8 cellular contexts compared by ENCODE assay signal in the genomic region with DNA sequence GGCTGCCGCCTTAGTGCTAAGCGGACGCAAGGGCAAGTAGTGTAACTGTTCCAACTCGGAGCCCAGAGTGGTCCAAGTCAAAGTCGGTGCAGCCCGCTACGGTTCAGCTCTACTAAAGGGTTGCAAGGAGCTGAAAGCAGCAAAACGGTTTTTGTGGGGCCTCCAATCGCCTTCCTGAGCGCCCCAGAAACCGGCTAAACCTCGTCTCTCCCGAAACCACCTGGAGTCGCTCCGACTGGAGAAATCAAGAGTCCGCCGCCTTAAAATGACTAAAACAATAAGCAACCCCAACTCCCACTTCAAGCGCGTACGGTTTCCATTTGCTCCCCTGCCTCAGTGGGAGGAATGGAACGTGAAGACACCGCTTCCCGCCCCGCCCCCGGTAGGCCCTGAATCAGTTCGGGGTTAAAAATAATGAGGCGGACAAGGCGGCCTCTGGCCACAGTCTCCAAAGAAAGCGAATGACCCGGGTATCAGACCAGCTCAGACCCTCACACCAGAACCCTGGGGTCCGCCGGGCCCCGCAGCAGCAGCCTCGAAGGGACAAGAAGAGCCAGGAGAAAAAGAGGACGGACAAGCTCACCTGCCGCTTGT. TPM values are rescaled to one million over a fixed set of nuclear protein-coding genes. Genes with fewer than 3 reads are reported as not detected.
A peak's percentile ranks its signal among the peaks of the same experiment; 100 is the strongest.
DNase-seq lines count a peak whose midpoint lies in the region; ATAC-seq and TF ChIP-seq lines count a peak whose summit lies in the region.

No MANE protein-coding gene starts in this region.

- peak overlapping the region; percentile 93 for H3K9ac ChIP-seq in GM23248

- H3K79me2 ChIP-seq in GM23248 (ENCODE audit: insufficient read depth), result peaks cover 63% of the 10 kb centered on the region

- H3K27me3 ChIP-seq in GM23248 (replicated peaks; ENCODE audit: insufficient read depth) (no peaks in the 10 kb centered on the region), spleen (replicated peaks in 1 of 7) (no peaks in the 10 kb centered on the region)

- H3F3A ChIP-seq in GM23248 (ENCODE audit: insufficient read depth), result peaks cover 27% of the 10 kb centered on the region

- H3K4me3 ChIP-seq in GM23248, result peak overlapping the region; percentile 93
- peak overlapping the region; percentile 77 for H3K4me3 ChIP-seq in astrocyte of the cerebellum (ENCODE audit: low read depth, low read length)
- H3K4me3 ChIP-seq in spleen, result peak overlapping the region; percentile 82 to 97 (median 87)

- H3K9me2 ChIP-seq in GM23248 (ENCODE audit: insufficient read depth), result no peaks in the 10 kb centered on the region

- peaks cover 5 to 22% of the 10 kb centered on the region in 2 donors for H3K36me3 Mint-ChIP-seq in CD14-positive monocyte

- in situ Hi-C loops in GM23248 (cut with MboI), result no loop called here
- in situ Hi-C loops in astrocyte of the cerebellum (cut with HindIII; ENCODE audit: low sequenced_read_pairs), result no loop called here

- H3K27ac ChIP-seq in GM23248, result peak overlapping the region; percentile 92
- peak overlapping the region; percentile 94 to 99 (median 96) for H3K27ac ChIP-seq in spleen

- peaks cover 12% of the 10 kb centered on the region for H4K20me1 ChIP-seq in GM23248 (ENCODE audit: insufficient read depth)

- WGBS in GM23248 (ENCODE audit: low coverage in 1 of 2, low lambda C conversion rate in 2 of 2, missing lambda C conversion rate in 2 of 2), 2 experiments, result 1% methylated on average over 34 to 36 of the region's 36 CpGs
- 0 to 1% (median 1%) methylated on average over 33 to 36 of the region's 36 CpGs for WGBS in spleen, 5 donors

- peak overlapping the region; percentile 92 for H2AFZ ChIP-seq in GM23248

- H3K4me2 ChIP-seq in GM23248 (ENCODE audit: unreplicated experiment), result peak overlapping the region; percentile 94

- H3K9me3 ChIP-seq in GM23248 (ENCODE audit: low read depth), result no peaks in the 10 kb centered on the region
- no peaks in the 10 kb centered on the region for H3K9me3 ChIP-seq in spleen

- DNase-seq in CD14-positive monocyte (ENCODE audit: low spot score) (peak; percentile 44), GM23248 (peak; percentile 70), OCI-M1 (lab: John Stamatoyannopoulos, UW) (peak; percentile 67), astrocyte of the cerebellum (ENCODE audit: low read depth) (no peak), inferior parietal cortex (ENCODE audit: extremely low spot score) (peak; percentile 36), spleen (peak; percentile 82), AG08395 (ENCODE audit: low spot score) (no peak)

- H3K4me1 ChIP-seq in GM23248 (ENCODE audit: insufficient read depth), result peaks cover 16% of the 10 kb centered on the region
- peaks cover 21 to 72% (median 46%) of the 10 kb centered on the region in 6 donors for H3K4me1 ChIP-seq in spleen

- H3K27ac Mint-ChIP-seq in CD14-positive monocyte, result peak overlapping the region; percentile 86 to 100 (median 99)

- TF ChIP-seq POLR2A in spleen (IDR thresholded peaks at IDR 0.05), result no peak

- peaks cover 7% of the 10 kb centered on the region; the same call in 1 of the 2 replicates for H3K36me3 ChIP-seq in GM23248 (ENCODE audit: low read depth)
- peaks cover 0 to 17% (median 6%) of the 10 kb centered on the region in 6 donors for H3K36me3 ChIP-seq in spleen

- H3K27me3 Mint-ChIP-seq in CD14-positive monocyte (ENCODE audit: low read depth in 3 of 3), result peaks cover 0 to 2% (median 0%) of the 10 kb centered on the region in 3 donors

- H3K9me3 Mint-ChIP-seq in CD14-positive monocyte, result peaks cover 0 to 4% (median 0%) of the 10 kb centered on the region in 7 donors

- peak overlapping the region; percentile 98 to 100 for H3K4me3 Mint-ChIP-seq in CD14-positive monocyte

- TF ChIP-seq CTCF in CD14-positive monocyte (IDR thresholded peaks at IDR 0.05) (no peak), astrocyte of the cerebellum (IDR thresholded peaks at IDR 0.05; ENCODE audit: low read depth, low read length, missing control alignments) (no peak), spleen (IDR thresholded peaks at IDR 0.05 in 8 of 11, conservative IDR thresholded peaks at IDR 0.05 in 3 of 11) (no peak)

- no peak for ATAC-seq in HG03565 (IDR thresholded peaks at IDR 0.05; ENCODE audit: unreplicated experiment)

- H3K4me1 Mint-ChIP-seq in CD14-positive monocyte, result peaks cover 49% of the 10 kb centered on the region

- intact Hi-C loops in CD14-positive monocyte (cut with micrococcal nuclease) (loop anchor here (1.0 to 10.0 kb wide), 5 partner anchors 19 to 269 kb away; partner anchors contain the start of genes ZNF592 (in 2 of the 2), NMB (in 1 of the 2), PDE8A (in 1 of the 2) and WDR73 (in 1 of the 2)), spleen (cut with DNase I; ENCODE audit: low total_unique reads) (no loop called here)

RNA-seq across cellular contexts. Expression of gene SEC11A, which starts 0.4 kb away (rescaled TPM):
- polyA plus RNA-seq in CD14-positive monocyte, result 100 to 1,000 TPM; 154 to 166 TPM
- total RNA-seq in GM23248 (2014; rRNA removed; shearing (Covaris generic)), result 223 and 257 TPM in 2 replicates
- polyA plus RNA-seq in GM23248 (2016; fragmentation: Nextera tagmentation; extraction: Ambion mirVana), result 214 and 217 TPM in 2 replicates
- 100 to 1,000 TPM in 3 of 7 donors, 10 to 100 TPM in 4; 89.8 to 139 (median 96.9) TPM for total RNA-seq in spleen
- polyA plus RNA-seq in spleen, result 100 to 1,000 TPM in 2 of 3 donors, 10 to 100 TPM in 1; 86.5 to 114 (median 101) TPM

RNA-seq across cellular contexts. Expression of gene ZNF592, which starts 32.9 kb away (rescaled TPM):
- polyA plus RNA-seq in CD14-positive monocyte, result 1 to 10 TPM; 2.8 to 5.0 TPM
- total RNA-seq in GM23248 (2014; rRNA removed; shearing (Covaris generic)), result 9.8 and 11.6 TPM in 2 replicates
- polyA plus RNA-seq in GM23248 (2016; fragmentation: Nextera tagmentation; extraction: Ambion mirVana), result 7.0 and 7.4 TPM in 2 replicates
- 10 to 100 TPM; 29.4 to 36.2 (median 33.6) TPM for total RNA-seq in spleen
- 10 to 100 TPM in 1 of 3 donors, 1 to 10 TPM in 2; 5.2 to 10.9 (median 5.3) TPM for polyA plus RNA-seq in spleen

RNA-seq across cellular contexts. Expression of gene NMB, which starts 57.5 kb away (rescaled TPM):
- polyA plus RNA-seq in CD14-positive monocyte (under 1 TPM; 0.45 to 0.81 TPM), GM23248 (2016; fragmentation: Nextera tagmentation; extraction: Ambion mirVana) (8.2 and 11.1 TPM in 2 replicates), spleen (1 to 10 TPM; 2.2 to 5.5 (median 4.7) TPM)
- total RNA-seq in GM23248 (2014; rRNA removed; shearing (Covaris generic)), result 7.7 and 14.0 TPM in 2 replicates
- total RNA-seq in spleen, result 1 to 10 TPM; 1.0 to 4.2 (median 2.4) TPM

Comparison
In these comparisons a context has a peak if more than half of its experiments do, and no peak if none do; other contexts are left out.
1. DNase-seq: peak in CD14-positive monocyte (single experiment), GM23248 (single experiment), OCI-M1 (single experiment), inferior parietal cortex (single experiment) and spleen (single experiment); none in astrocyte of the cerebellum (single experiment) and AG08395 (single experiment).
2. Peak in every context shown above with its lines, with median percentiles within 50 percentile points of each other: H3K4me3 ChIP-seq.